ENCODE assay signal across 22 cellular contexts in genomic region chrX:22165732-22166457, GRCh38.
DNase-seq lines count a peak whose midpoint lies in the region; ATAC-seq, FAIRE-seq and TF ChIP-seq lines count a peak whose summit lies in the region.
"Had no signal": no experiment of that assay in that cellular context is flagged by ENCODE, and none has a peak within 500 bp of the region (broad histone marks: within the 10 kb centered on the region; RNA-seq: fewer than 3 reads in every experiment).

No MANE protein-coding gene starts in this region.

- no peak for ATAC-seq in effector memory CD8-positive, alpha-beta T cell (replicated peaks)
- ATAC-seq in HG02763 (IDR thresholded peaks at IDR 0.05; ENCODE audit: unreplicated experiment) = no peak
- ATAC-seq: activated T-cell treated with anti-CD3 and anti-CD28 coated beads, Interleukin-2, amount 50 U/mL, for 72 hours had no signal

- H3K4me1 Mint-ChIP-seq in effector memory CD8-positive, alpha-beta T cell (ENCODE audit: low read depth in 2 of 2) = no peaks in the 10 kb centered on the region

- H3K4me3 ChIP-seq in ACC112 (ENCODE audit: low read depth, low read length) (no peak overlapping the region), fibroblast of villous mesenchyme (ENCODE audit: low read depth, low read length) (no peak overlapping the region)
- H3K4me3 ChIP-seq: HAP-1, Peyer's patch, stomach, uterus had no signal

- H3K27me3 Mint-ChIP-seq in effector memory CD8-positive, alpha-beta T cell = peaks cover 0 to 8% of the 10 kb centered on the region in 2 donors
- H3K27me3 Mint-ChIP-seq: activated CD4-positive, alpha-beta memory T cell treated with anti-CD3 and anti-CD28 coated beads for 36 hours; activated naive CD8-positive, alpha-beta T cell treated with anti-CD3 and anti-CD28 coated beads for 36 hours had no signal

- H3K79me2 ChIP-seq in ACC112 (ENCODE audit: control insufficient read depth, insufficient read depth, low read length, unreplicated experiment) = no peaks in the 10 kb centered on the region

- in situ Hi-C loops in ACHN (cut with HindIII; ENCODE audit: low pct_ligation_motif_present, low pct_unique_long_range_greater_than_20kb, low sequenced_read_pairs) = no loop called here

- H3K9me3 Mint-ChIP-seq in effector memory CD8-positive, alpha-beta T cell = no peaks in the 10 kb centered on the region
- H3K9me3 Mint-ChIP-seq: activated CD4-positive, alpha-beta memory T cell treated with anti-CD3 and anti-CD28 coated beads for 36 hours; activated naive CD8-positive, alpha-beta T cell treated with anti-CD3 and anti-CD28 coated beads for 36 hours; activated T-cell treated with anti-CD3 and anti-CD28 coated beads, Interleukin-2, amount 50 U/mL, for 72 hours; neural crest cell had no signal

- TF ChIP-seq CTCF in fibroblast of villous mesenchyme (IDR thresholded peaks at IDR 0.05; ENCODE audit: insufficient read depth, low read depth, low read length) = no peak

- no peak overlapping the region for H2AFZ ChIP-seq in ACC112 (ENCODE audit: low read length, unreplicated experiment)

- FAIRE-seq in HTR-8/SVneo (lab: Jason Lieb, UNC) = peak; percentile 95
- FAIRE-seq: G401.6, keratinocyte had no signal

- no peaks in the 10 kb centered on the region for H3K36me3 Mint-ChIP-seq in effector memory CD8-positive, alpha-beta T cell (ENCODE audit: insufficient read depth)
- H3K36me3 Mint-ChIP-seq: activated CD4-positive, alpha-beta memory T cell treated with anti-CD3 and anti-CD28 coated beads for 36 hours had no signal

- H3K36me3 ChIP-seq in ACC112 (ENCODE audit: insufficient read depth, low read length) = no peaks in the 10 kb centered on the region
- H3K36me3 ChIP-seq: HAP-1, Peyer's patch, stomach, uterus had no signal

- no peak overlapping the region for H3K27ac Mint-ChIP-seq in effector memory CD8-positive, alpha-beta T cell
- H3K27ac Mint-ChIP-seq: activated CD4-positive, alpha-beta memory T cell treated with anti-CD3 and anti-CD28 coated beads for 36 hours; activated naive CD8-positive, alpha-beta T cell treated with anti-CD3 and anti-CD28 coated beads for 36 hours; activated T-cell treated with anti-CD3 and anti-CD28 coated beads, Interleukin-2, amount 50 U/mL, for 72 hours had no signal

- no peaks in the 10 kb centered on the region for H3K27me3 ChIP-seq in ACC112 (ENCODE audit: insufficient read depth, low read length)
- H3K27me3 ChIP-seq: Peyer's patch, stomach, uterus had no signal

- H3K27ac ChIP-seq in ACC112 (ENCODE audit: low read depth, low read length) = peak overlapping the region; percentile 29
- H3K27ac ChIP-seq: Peyer's patch, stomach had no signal

- H3K4me3 Mint-ChIP-seq in effector memory CD8-positive, alpha-beta T cell = no peak overlapping the region
- H3K4me3 Mint-ChIP-seq: activated CD4-positive, alpha-beta memory T cell treated with anti-CD3 and anti-CD28 coated beads for 36 hours; activated naive CD8-positive, alpha-beta T cell treated with anti-CD3 and anti-CD28 coated beads for 36 hours; activated T-cell treated with anti-CD3 and anti-CD28 coated beads, Interleukin-2, amount 50 U/mL, for 72 hours; neural crest cell had no signal

- H3K4me1 ChIP-seq in ACC112 (ENCODE audit: control insufficient read depth, insufficient read depth, low read length, unreplicated experiment) = peaks cover 21% of the 10 kb centered on the region
- H3K4me1 ChIP-seq: Peyer's patch, stomach, uterus had no signal

- DNase-seq in HTR-8/SVneo (ENCODE audit: insufficient read length, low spot score) = peak; percentile 45
- peak; percentile 69 for DNase-seq in amniotic epithelial cell (ENCODE audit: low read depth)
- peak; percentile 13 for DNase-seq in fibroblast of villous mesenchyme (ENCODE audit: low read depth)
- DNase-seq in effector memory CD8-positive, alpha-beta T cell = no peak
- no peak for DNase-seq in ACHN
- no peak for DNase-seq in activated CD4-positive, alpha-beta T cell treated with anti-CD3 and anti-CD28 coated beads for 1 hour
- DNase-seq: activated CD4-positive, alpha-beta memory T cell treated with anti-CD3 and anti-CD28 coated beads for 36 hours; activated naive CD8-positive, alpha-beta T cell treated with anti-CD3 and anti-CD28 coated beads for 36 hours; activated T-cell treated with anti-CD3 and anti-CD28 coated beads, Interleukin-2, amount 50 U/mL, for 72 hours; Calu3; NCI-H2029; NCI-H748 treated with DMSO at 0.1 percent for 48 hours; Peyer's patch; stomach; SW 1271; uterus had no signal

Comparison
In these comparisons a context has a peak if more than half of its experiments do, and no peak if none do; other contexts are left out.
1. DNase-seq: peak in HTR-8/SVneo (single experiment), amniotic epithelial cell (single experiment) and fibroblast of villous mesenchyme (single experiment); none in effector memory CD8-positive, alpha-beta T cell (0 of 3), ACHN (single experiment) and activated CD4-positive, alpha-beta T cell treated with anti-CD3 and anti-CD28 coated beads for 1 hour (single experiment).